8 cellular contexts compared by ENCODE assay signal in the genomic region with DNA sequence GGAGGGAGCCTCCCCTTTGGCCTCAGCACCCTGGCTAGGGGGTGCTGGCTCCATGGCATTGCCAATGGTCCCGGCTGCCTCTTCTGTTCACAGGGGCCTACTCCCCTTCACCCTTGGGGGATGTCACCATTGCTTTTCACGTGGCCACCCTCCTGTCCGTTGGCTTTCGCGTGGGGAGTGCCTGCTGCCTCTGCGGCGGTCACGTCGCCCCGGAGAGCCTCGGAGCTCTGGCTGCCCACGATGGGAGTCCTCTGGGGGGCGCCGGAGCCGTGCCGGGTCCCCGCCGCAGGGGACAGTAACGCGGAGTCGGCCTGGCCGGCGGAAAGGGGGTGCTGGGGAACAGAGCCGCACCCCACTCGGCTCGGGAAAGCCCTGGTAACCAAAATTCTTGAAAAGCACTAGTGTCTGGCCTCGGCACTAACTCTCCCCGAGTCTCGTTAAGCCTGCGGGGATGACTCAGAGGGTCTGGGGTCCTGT. TPM values are rescaled to one million over a fixed set of nuclear protein-coding genes. Genes with fewer than 3 reads are reported as not detected.
A peak's percentile ranks its signal among the peaks of the same experiment; 100 is the strongest.
DNase-seq lines count a peak whose midpoint lies in the region; ATAC-seq, FAIRE-seq and TF ChIP-seq lines count a peak whose summit lies in the region.

No MANE protein-coding gene starts in this region.

- H3K27me3 ChIP-seq in K562 (ENCODE audit: control insufficient read depth in 2 of 2, insufficient read depth in 2 of 2, low read length in 2 of 2): no peaks in the 10 kb centered on the region

- peak overlapping the region; percentile 99 for H2AFZ ChIP-seq in K562 (ENCODE audit: low read depth, low read length)

- peak; percentile 76 for DNase-seq in activated effector memory CD4-positive, alpha-beta T cell treated with anti-CD3 and anti-CD28 coated beads, Interleukin-2, amount 50 U/mL, for 16 hours
- DNase-seq in activated effector memory CD4-positive, alpha-beta T cell treated with Interleukin-2 at 50 U/mL for 16 hours: no peak
- peak; percentile 22 for DNase-seq in RPMI8226
- DNase-seq in K562 (ENCODE audit: extremely low read depth in 1 of 4, low spot score in 3 of 4): peak; percentile 61 to 79 (median 74)
- peak; percentile 50 for DNase-seq in iPS-NIHi7 (ENCODE audit: extremely low spot score)
- peak; percentile 17 for DNase-seq in stimulated activated CD4-positive, alpha-beta T cell treated with anti-CD3 and anti-CD28 coated beads, Interleukin-12 subunit alpha, Interleukin-12 subunit beta, amount 100 ng/mL, for 4 hours
- DNase-seq in kidney glomerular epithelial cell (lab: John Stamatoyannopoulos, UW): no peak

- no peak for TF ChIP-seq RAD21 in K562 (CRISPR knock-in tag; conservative IDR thresholded peaks at IDR 0.05 in 1 of 2, IDR thresholded peaks at IDR 0.05 in 1 of 2)

- ATAC-seq in HG03060 (IDR thresholded peaks at IDR 0.05; ENCODE audit: low read depth, unreplicated experiment): peak; percentile 8
- ATAC-seq in K562: peak; percentile 53

- no peaks in the 10 kb centered on the region for H3K9me3 ChIP-seq in K562 (replicated peaks; ENCODE audit: control insufficient read depth, insufficient read depth, low read depth, low read length)

- H3K9ac ChIP-seq in K562 (ENCODE audit: insufficient read depth in 1 of 2, low read depth in 2 of 2, low read length in 2 of 2): peak overlapping the region; percentile 91 to 96

- H3K4me3 ChIP-seq in K562: peak overlapping the region; percentile 58

- no peak for TF ChIP-seq EP300 in K562 (IDR thresholded peaks at IDR 0.05; ENCODE audit: low read length)

- H3K27ac ChIP-seq in K562 (ENCODE audit: extremely low read depth, low read depth, low read length): peak overlapping the region; percentile 87

- no peaks in the 10 kb centered on the region for H3K9me1 ChIP-seq in K562 (ENCODE audit: control insufficient read depth, insufficient read depth, low read length)

- peaks cover 11% of the 10 kb centered on the region; the same call in 2 of the 3 replicates for H3K79me2 ChIP-seq in K562 (ENCODE audit: control insufficient read depth, insufficient read depth, low read length)

- peak; percentile 26 to 65 (median 39); a peak in 4 of 6 replicates for TF ChIP-seq CTCF in K562 (IDR thresholded peaks at IDR 0.05 in 2 of 3, conservative IDR thresholded peaks at IDR 0.05 in 1 of 3; ENCODE audit: insufficient read depth in 2 of 3, low read depth in 1 of 3, low read length in 3 of 3)

- peaks cover 27% of the 10 kb centered on the region for H3K36me3 ChIP-seq in K562 (ENCODE audit: control insufficient read depth, insufficient read depth, low read length)

- intact Hi-C loops in K562 (cut with micrococcal nuclease): loop anchor here (5.0 kb wide), 2 partner anchors 116 to 401 kb away; no protein-coding TSS in a partner anchor

- no peak for TF ChIP-seq POLR2A in K562 (conservative IDR thresholded peaks at IDR 0.05)

- TSS peak; percentile 82 for BruUV-seq in K562 (replicated peaks; lab: Mats Ljungman, UMichigan)

- CTCF ChIA-PET in K562 (lab: Yijun Ruan, JAX; ENCODE audit: low intra/inter-chr PET ratio): no interaction called here

- H3K4me1 ChIP-seq in K562 (replicated peaks in 1 of 2; ENCODE audit: control insufficient read depth in 2 of 2, insufficient read depth in 2 of 2, low read length in 2 of 2): peaks cover 10 to 23% of the 10 kb centered on the region in 2 experiments

- FAIRE-seq in K562 (lab: Jason Lieb, UNC): no peak

- 2% methylated on average over 24 of the region's 30 CpGs for WGBS in K562 (ENCODE audit: insufficient coverage, low coverage, missing lambda C conversion rate)

- in situ Hi-C loops in K562 (cut with MboI): no loop called here

- H4K20me1 ChIP-seq in K562 (replicated peaks; ENCODE audit: control insufficient read depth, insufficient read depth, low read length): no peaks in the 10 kb centered on the region

- POLR2A ChIA-PET in K562 (lab: Yijun Ruan, JAX): interaction anchor here (0.6 to 1.4 kb wide), 5 partner anchors 12 to 905 kb away, joined by 3 to 8 read pairs (median 4); no protein-coding TSS in a partner anchor

- H3K4me2 ChIP-seq in K562 (ENCODE audit: insufficient read depth, low read length): peak overlapping the region; percentile 92

TF ChIP-seq in K562, 482 proteins besides CTCF, POLR2A, EP300 and RAD21 (continues in another document):
- TF ChIP-seq CREBBP (IDR thresholded peaks at IDR 0.05; ENCODE audit: low read depth, low read length) (no peak), HIVEP1 (CRISPR knock-in tag; IDR thresholded peaks at IDR 0.05) (0 out of 2 replicates have a peak, but pooled peaks have one; percentile 40), MYC (IDR thresholded peaks at IDR 0.05; ENCODE audit: low read depth, low read length) (no peak), MYC (CRISPR knock-in tag; IDR thresholded peaks at IDR 0.05; ENCODE audit: borderline replicate concordance, low read depth) (peak; percentile 35; the same call in 1 of the 2 replicates), RCOR1 (IDR thresholded peaks at IDR 0.05; ENCODE audit: borderline replicate concordance in 1 of 2, low read depth in 2 of 2, low read length in 2 of 2) (no peak), RAD51 (IDR thresholded peaks at IDR 0.05; ENCODE audit: borderline replicate concordance, low read depth) (no peak), DPF2 (IDR thresholded peaks at IDR 0.05) (no peak), JUND (IDR thresholded peaks at IDR 0.05; ENCODE audit: borderline replicate concordance, low read depth, low read length) (no peak), JUND (tag; IDR thresholded peaks at IDR 0.05; ENCODE audit: borderline replicate concordance, low read depth, low read length) (no peak), KLF13 (tag; IDR thresholded peaks at IDR 0.05; ENCODE audit: borderline replicate concordance, low read depth) (peak; percentile 26; the same call in 1 of the 2 replicates), ZNF764 (CRISPR knock-in tag; IDR thresholded peaks at IDR 0.05; ENCODE audit: low read depth) (no peak), SREBF1 (IDR thresholded peaks at IDR 0.05; ENCODE audit: borderline replicate concordance, low read depth, low read length) (no peak), GABPB2 (CRISPR knock-in tag; conservative IDR thresholded peaks at IDR 0.05) (no peak)
- TF ChIP-seq, protein P1, sequence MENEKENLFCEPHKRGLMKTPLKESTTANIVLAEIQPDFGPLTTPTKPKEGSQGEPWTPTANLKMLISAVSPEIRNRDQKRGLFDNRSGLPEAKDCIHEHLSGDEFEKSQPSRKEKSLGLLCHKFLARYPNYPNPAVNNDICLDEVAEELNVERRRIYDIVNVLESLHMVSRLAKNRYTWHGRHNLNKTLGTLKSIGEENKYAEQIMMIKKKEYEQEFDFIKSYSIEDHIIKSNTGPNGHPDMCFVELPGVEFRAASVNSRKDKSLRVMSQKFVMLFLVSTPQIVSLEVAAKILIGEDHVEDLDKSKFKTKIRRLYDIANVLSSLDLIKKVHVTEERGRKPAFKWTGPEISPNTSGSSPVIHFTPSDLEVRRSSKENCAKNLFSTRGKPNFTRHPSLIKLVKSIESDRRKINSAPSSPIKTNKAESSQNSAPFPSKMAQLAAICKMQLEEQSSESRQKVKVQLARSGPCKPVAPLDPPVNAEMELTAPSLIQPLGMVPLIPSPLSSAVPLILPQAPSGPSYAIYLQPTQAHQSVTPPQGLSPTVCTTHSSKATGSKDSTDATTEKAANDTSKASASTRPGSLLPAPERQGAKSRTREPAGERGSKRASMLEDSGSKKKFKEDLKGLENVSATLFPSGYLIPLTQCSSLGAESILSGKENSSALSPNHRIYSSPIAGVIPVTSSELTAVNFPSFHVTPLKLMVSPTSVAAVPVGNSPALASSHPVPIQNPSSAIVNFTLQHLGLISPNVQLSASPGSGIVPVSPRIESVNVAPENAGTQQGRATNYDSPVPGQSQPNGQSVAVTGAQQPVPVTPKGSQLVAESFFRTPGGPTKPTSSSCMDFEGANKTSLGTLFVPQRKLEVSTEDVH (IDR thresholded peaks at IDR 0.05; ENCODE audit: low read depth, partially characterized antibody): no peak

RNA-seq across cellular contexts. Expression of gene HEBP2, which starts 0.7 kb away (rescaled TPM):
- total RNA-seq in K562 (2011; cell fraction: chromatin; rRNA removed; ENCODE audit: low replicate concordance): 3.8 and 7.0 TPM in 2 replicates
- 2.6 and 2.8 TPM in 2 replicates for total RNA-seq in K562 (2011; cell fraction: nucleolus; rRNA removed)
- 5.9 and 6.8 TPM in 2 replicates for total RNA-seq in K562 (2011; cell fraction: nucleoplasm; rRNA removed)
- total RNA-seq in K562 (2014; rRNA removed): 62.9 and 64.7 TPM in 2 replicates
- total RNA-seq in K562 (2014; rRNA removed; fragmentation: Illumina TruSeq; extraction: Trizol): 38.8 and 40.8 TPM in 2 replicates
- total RNA-seq in K562 (2015; rRNA removed; fragmentation: Illumina TruSeq; extraction: Trizol): 17.0 and 17.9 TPM in 2 replicates
- total RNA-seq in K562 (2021): 63.7 and 64.7 TPM in 2 replicates
- polyA plus RNA-seq in K562 (2011; rRNA removed): 30.9 and 36.9 TPM in 2 replicates
- 7.4 and 33.2 TPM in 2 replicates for polyA plus RNA-seq in K562 (2011; cell fraction: cytosol; rRNA removed)
- polyA plus RNA-seq in K562 (2011; cell fraction: nucleus; rRNA removed): 7.2 and 7.6 TPM in 2 replicates
- 44.8 and 49.3 TPM in 2 replicates for polyA plus RNA-seq in K562 (2012)
- polyA plus RNA-seq in K562 (2014; fragmentation: Illumina TruSeq; extraction: Trizol): 11.6 and 12.4 TPM in 2 replicates
- 10 to 100 TPM in 1 of 2 experiments, 1 to 10 TPM in 1; 8.5 to 14.5 TPM for polyA plus RNA-seq in K562 (2014; fragmentation: Nextera tagmentation; extraction: Ambion mirVana)
- polyA plus RNA-seq in K562 (2014; rRNA removed): 45.4 and 46.6 TPM in 2 replicates
- 6.0 and 7.6 TPM in 2 replicates for polyA minus RNA-seq in K562 (2011; rRNA and poly(A)+ RNA removed)
- polyA minus RNA-seq in K562 (2011; cell fraction: cytosol; rRNA and poly(A)+ RNA removed): 2.9 and 6.4 TPM in 2 replicates
- polyA minus RNA-seq in K562 (2011; cell fraction: nucleus; rRNA and poly(A)+ RNA removed): 2.3 and 4.7 TPM in 2 replicates

RNA-seq across cellular contexts. Expression of gene SMIM28, which starts 25.7 kb away (rescaled TPM):
- not detected in 2 replicates for total RNA-seq in K562 (2011; cell fraction: chromatin; rRNA removed; ENCODE audit: low replicate concordance)
- not detected in 2 replicates for total RNA-seq in K562 (2011; cell fraction: nucleolus; rRNA removed)
- total RNA-seq in K562 (2011; cell fraction: nucleoplasm; rRNA removed): not detected in 2 replicates
- total RNA-seq in K562 (2014; rRNA removed) (not detected in 2 replicates), K562 (2014; rRNA removed; fragmentation: Illumina TruSeq; extraction: Trizol) (not detected in 2 replicates), K562 (2015; rRNA removed; fragmentation: Illumina TruSeq; extraction: Trizol) (not detected in 2 replicates), K562 (2021) (not detected in 2 replicates)
- polyA plus RNA-seq in K562 (2011; rRNA removed) (not detected in 2 replicates), K562 (2014; fragmentation: Illumina TruSeq; extraction: Trizol) (not detected in 2 replicates), K562 (2014; fragmentation: Nextera tagmentation; extraction: Ambion mirVana) (not detected), K562 (2014; rRNA removed) (not detected in 2 replicates)
- polyA plus RNA-seq in K562 (2011; cell fraction: cytosol; rRNA removed): not detected in 2 replicates
- polyA plus RNA-seq in K562 (2011; cell fraction: nucleus; rRNA removed): not detected in 2 replicates
- not detected in 2 replicates for polyA plus RNA-seq in K562 (2012)
- not detected in 2 replicates for polyA minus RNA-seq in K562 (2011; rRNA and poly(A)+ RNA removed)
- not detected in 2 replicates for polyA minus RNA-seq in K562 (2011; cell fraction: cytosol; rRNA and poly(A)+ RNA removed)
- polyA minus RNA-seq in K562 (2011; cell fraction: nucleus; rRNA and poly(A)+ RNA removed): not detected in 2 replicates

Comparison
In these comparisons a context has a peak if more than half of its experiments do, and no peak if none do; other contexts are left out.
1. DNase-seq: peak in activated effector memory CD4-positive, alpha-beta T cell treated with anti-CD3 and anti-CD28 coated beads, Interleukin-2, amount 50 U/mL, for 16 hours (single experiment), RPMI8226 (single experiment), K562 (4 of 4), iPS-NIHi7 (single experiment) and stimulated activated CD4-positive, alpha-beta T cell treated with anti-CD3 and anti-CD28 coated beads, Interleukin-12 subunit alpha, Interleukin-12 subunit beta, amount 100 ng/mL, for 4 hours (single experiment); none in activated effector memory CD4-positive, alpha-beta T cell treated with Interleukin-2 at 50 U/mL for 16 hours (single experiment) and kidney glomerular epithelial cell (single experiment).